ENCODE assay signal across 12 cellular contexts in the genomic region with DNA sequence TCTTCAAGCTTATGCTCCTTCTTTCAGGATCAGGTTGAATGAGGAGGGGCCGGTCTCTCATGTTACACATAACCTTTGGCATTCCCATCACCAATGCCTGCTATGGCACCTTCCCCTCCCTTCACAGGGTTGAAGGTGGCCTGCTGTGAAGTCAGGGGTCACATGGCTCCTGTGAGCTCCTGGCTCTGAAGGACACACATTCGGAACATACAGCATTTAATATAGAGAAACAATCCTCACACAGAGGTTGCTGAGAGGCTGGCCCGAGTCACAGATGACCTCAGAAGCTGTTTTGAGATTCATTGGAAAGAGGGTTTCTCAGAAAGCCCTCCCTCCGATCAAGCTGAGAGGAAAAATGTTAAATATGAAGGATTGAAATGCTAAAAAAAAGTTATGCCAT.
DNase-seq lines count a peak whose midpoint lies in the region; ATAC-seq and TF ChIP-seq lines count a peak whose summit lies in the region.
"Had no signal": no experiment of that assay in that cellular context is flagged by ENCODE, and none has a peak within 500 bp of the region (broad histone marks: within the 10 kb centered on the region; RNA-seq: fewer than 3 reads in every experiment).

No MANE protein-coding gene starts in this region.

- H3K27ac ChIP-seq in gastrocnemius medialis = peak overlapping the region; percentile 73 to 80 (median 77)

- intact Hi-C loops in gastrocnemius medialis (cut with DNase I; ENCODE audit: low total_unique reads) = loop anchor here (5.0 to 10.0 kb wide), 3 partner anchors 66 to 574 kb away; no protein-coding TSS in a partner anchor

- TF ChIP-seq POLR2A in gastrocnemius medialis (IDR thresholded peaks at IDR 0.05) = no peak

- no peaks in the 10 kb centered on the region for H3K27me3 ChIP-seq in gastrocnemius medialis

- H3K4me3 ChIP-seq in cardiac fibroblast (replicated peaks in 1 of 2; ENCODE audit: low read depth in 2 of 2, low read length in 2 of 2) (no peak overlapping the region), gastrocnemius medialis (no peak overlapping the region)

- in situ Hi-C loops in gastrocnemius medialis (cut with MboI; ENCODE audit: low sequenced_read_pairs in 4 of 4) = no loop called here

- ATAC-seq in left lobe of liver (peak; percentile 68), gastrocnemius medialis (peak in 1 of 2 donors; percentile 5), HG03442 (IDR thresholded peaks at IDR 0.05; ENCODE audit: unreplicated experiment) (no peak)

- no peaks in the 10 kb centered on the region for H3K9me3 ChIP-seq in gastrocnemius medialis

- DNase-seq in GM03348 (ENCODE audit: low spot score) (peak; percentile 54), cardiac fibroblast (ENCODE audit: low read depth in 2 of 2) (peak; percentile 38 to 58), left lobe of liver (ENCODE audit: low spot score) (no peak), gastrocnemius medialis (no peak), NCI-H128 (lab: John Stamatoyannopoulos, UW; ENCODE audit: unreplicated experiment) (no peak), NCI-H1417 (lab: John Stamatoyannopoulos, UW) (no peak), SW 1271 (lab: John Stamatoyannopoulos, UW) (no peak)
- DNase-seq: activated CD4-positive, alpha-beta T cell treated with anti-CD3 and anti-CD28 coated beads for 1 hour; activated T-cell treated with anti-CD3 and anti-CD28 coated beads, Interleukin-2, amount 50 U/mL, for 24 hours; DMS53; NCI-H187 treated with DMSO at 0.1 percent for 48 hours had no signal

- peaks cover 47 to 57% of the 10 kb centered on the region in 2 donors for H3K4me1 ChIP-seq in gastrocnemius medialis

- TF ChIP-seq CTCF in cardiac fibroblast (IDR thresholded peaks at IDR 0.05; ENCODE audit: low read depth, low read length) = no peak
- TF ChIP-seq CTCF in gastrocnemius medialis (IDR thresholded peaks at IDR 0.05 in 4 of 5, conservative IDR thresholded peaks at IDR 0.05 in 1 of 5) = no peak

- H3K36me3 ChIP-seq in gastrocnemius medialis = no peaks in the 10 kb centered on the region

Comparison
In these comparisons a context has a peak if more than half of its experiments do, and no peak if none do; other contexts are left out.
1. DNase-seq: peak in GM03348 (single experiment) and cardiac fibroblast (2 of 2); none in left lobe of liver (single experiment), gastrocnemius medialis (0 of 2), NCI-H128 (single experiment), NCI-H1417 (0 of 3) and SW 1271 (0 of 2).